Comparison of ENCODE assay signal across 18 cellular contexts in the genomic region with DNA sequence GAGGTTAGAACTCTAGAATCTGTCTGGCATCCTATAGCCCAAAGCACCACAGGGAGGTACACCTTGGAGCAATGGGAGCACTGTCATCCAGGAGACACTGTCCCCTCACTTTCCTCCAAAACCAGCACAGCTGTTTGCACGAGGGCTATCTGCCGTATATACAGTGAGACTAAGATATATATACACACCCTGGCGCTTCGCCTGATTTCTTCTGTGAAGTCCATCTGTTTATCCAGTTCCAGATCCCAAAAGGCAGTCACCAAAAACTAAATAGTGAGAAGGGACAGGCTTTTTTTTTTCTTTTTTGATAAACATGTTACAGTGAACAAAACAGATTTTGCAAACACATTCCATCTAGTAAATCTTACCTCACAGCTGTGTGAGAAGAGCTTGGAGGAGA.
DNase-seq lines count a peak whose midpoint lies in the region; ATAC-seq and TF ChIP-seq lines count a peak whose summit lies in the region.
"Had no signal": no experiment of that assay in that cellular context is flagged by ENCODE, and none has a peak within 500 bp of the region (broad histone marks: within the 10 kb centered on the region; RNA-seq: fewer than 3 reads in every experiment).

No MANE protein-coding gene starts in this region.

- no peaks in the 10 kb centered on the region for H4K20me1 ChIP-seq in GM23248 (ENCODE audit: insufficient read depth)

- 79 to 81% methylated on average over 4 of the region's 4 CpGs for WGBS in GM23248 (ENCODE audit: low coverage in 1 of 2, low lambda C conversion rate in 2 of 2, missing lambda C conversion rate in 2 of 2), 2 experiments

- peak; percentile 14 for ATAC-seq in stimulated activated naive CD8-positive, alpha-beta T cell treated with anti-CD3 and anti-CD28 coated beads, Interleukin-15, Interleukin-2, amounts not matched to agents 100 U/mL and 50 U/mL, for 24 hours
- ATAC-seq in stimulated activated naive CD8-positive, alpha-beta T cell treated with anti-CD3 and anti-CD28 coated beads, Interleukin-15, amount 100 ng/mL, for 72 hours: no peak
- ATAC-seq in omental fat pad (ENCODE audit: low FRiP score): no peak

- no peak overlapping the region for H3K4me3 Mint-ChIP-seq in stimulated activated naive CD8-positive, alpha-beta T cell treated with anti-CD3 and anti-CD28 coated beads, Interleukin-15, amount 100 ng/mL, for 72 hours
- no peak overlapping the region for H3K4me3 Mint-ChIP-seq in brain
- H3K4me3 Mint-ChIP-seq: B cell; CD4-positive, CD25-positive, alpha-beta regulatory T cell; H9; HFFc6 had no signal

- H3K4me2 ChIP-seq in GM23248 (ENCODE audit: unreplicated experiment): no peak overlapping the region

- TF ChIP-seq CTCF in brain (conservative IDR thresholded peaks at IDR 0.05) (no peak), omental fat pad (IDR thresholded peaks at IDR 0.05) (no peak)

- H3K4me3 ChIP-seq in GM23248: no peak overlapping the region

- no peaks in the 10 kb centered on the region for H3K4me1 Mint-ChIP-seq in stimulated activated naive CD8-positive, alpha-beta T cell treated with anti-CD3 and anti-CD28 coated beads, Interleukin-15, amount 100 ng/mL, for 72 hours
- peaks cover 78% of the 10 kb centered on the region for H3K4me1 Mint-ChIP-seq in brain

- peaks cover 26% of the 10 kb centered on the region for H3K4me1 ChIP-seq in GM23248 (ENCODE audit: insufficient read depth)

- no peaks in the 10 kb centered on the region for H3F3A ChIP-seq in GM23248 (ENCODE audit: insufficient read depth)

- no peaks in the 10 kb centered on the region for H3K79me2 ChIP-seq in GM23248 (ENCODE audit: insufficient read depth)

- in situ Hi-C loops in GM23248 (cut with MboI): no loop called here

- no peak overlapping the region for H3K27ac ChIP-seq in GM23248

- H3K36me3 Mint-ChIP-seq in brain: peaks cover 5% of the 10 kb centered on the region

- no peaks in the 10 kb centered on the region for H3K27me3 ChIP-seq in GM23248 (replicated peaks; ENCODE audit: insufficient read depth)

- DNase-seq in stimulated activated naive CD8-positive, alpha-beta T cell treated with anti-CD3 and anti-CD28 coated beads, Interleukin-15, Interleukin-2, amounts not matched to agents 100 U/mL and 50 U/mL, for 24 hours: no peak
- DNase-seq in stimulated activated naive CD8-positive, alpha-beta T cell treated with anti-CD3 and anti-CD28 coated beads, Interleukin-15, amount 100 ng/mL, for 72 hours: no peak
- DNase-seq in middle frontal gyrus (ENCODE audit: extremely low spot score, low spot score): peak; percentile 20
- DNase-seq in GM23248: no peak
- DNase-seq in NCI-H748 treated with DMSO at 0.1 percent for 48 hours (lab: John Stamatoyannopoulos, UW): no peak
- DNase-seq in omental fat pad (ENCODE audit: low spot score): no peak
- DNase-seq: CD4-positive, CD25-positive, alpha-beta regulatory T cell; DND-41; H9; HFFc6; Kasumi-1; NCI-H1417; NCI-H187 treated with DMSO at 0.1 percent for 48 hours; NCI-H2107; NK-92 treated with Interleukin-12 subunit alpha and Interleukin-12 subunit beta, amount 100 ng/mL, for 24 hours; OCI-M1 had no signal

- H2AFZ ChIP-seq in GM23248: no peak overlapping the region

- no peak overlapping the region for H3K27ac Mint-ChIP-seq in stimulated activated naive CD8-positive, alpha-beta T cell treated with anti-CD3 and anti-CD28 coated beads, Interleukin-15, amount 100 ng/mL, for 72 hours
- H3K27ac Mint-ChIP-seq in brain: peak overlapping the region; percentile 37 to 96 (median 90)
- H3K27ac Mint-ChIP-seq: B cell, H9, HFFc6 had no signal

- H3K9me2 ChIP-seq in GM23248 (ENCODE audit: insufficient read depth): no peaks in the 10 kb centered on the region

- H3K9ac ChIP-seq in GM23248: no peak overlapping the region

- H3K9me3 Mint-ChIP-seq in stimulated activated naive CD8-positive, alpha-beta T cell treated with anti-CD3 and anti-CD28 coated beads, Interleukin-15, amount 100 ng/mL, for 72 hours: no peaks in the 10 kb centered on the region
- no peaks in the 10 kb centered on the region for H3K9me3 Mint-ChIP-seq in brain
- H3K9me3 Mint-ChIP-seq: H9, HFFc6 had no signal

- H3K9me3 ChIP-seq in GM23248 (ENCODE audit: low read depth): no peaks in the 10 kb centered on the region

- no peaks in the 10 kb centered on the region for H3K36me3 ChIP-seq in GM23248 (ENCODE audit: low read depth)

- no peaks in the 10 kb centered on the region for H3K27me3 Mint-ChIP-seq in stimulated activated naive CD8-positive, alpha-beta T cell treated with anti-CD3 and anti-CD28 coated beads, Interleukin-15, amount 100 ng/mL, for 72 hours
- H3K27me3 Mint-ChIP-seq in brain: no peaks in the 10 kb centered on the region
- H3K27me3 Mint-ChIP-seq: B cell; CD4-positive, CD25-positive, alpha-beta regulatory T cell had no signal

Comparison
In these comparisons a context has a peak if more than half of its experiments do, and no peak if none do; other contexts are left out.
1. H3K27ac Mint-ChIP-seq: peak in brain (5 of 5); none in stimulated activated naive CD8-positive, alpha-beta T cell treated with anti-CD3 and anti-CD28 coated beads, Interleukin-15, amount 100 ng/mL, for 72 hours (0 of 2).